16 cellular contexts compared by ENCODE assay signal in genomic region chr11:14218728-14219127, GRCh38.
DNase-seq lines count a peak whose midpoint lies in the region; ATAC-seq and TF ChIP-seq lines count a peak whose summit lies in the region.
"Had no signal": no experiment of that assay in that cellular context is flagged by ENCODE, and none has a peak within 500 bp of the region (broad histone marks: within the 10 kb centered on the region; RNA-seq: fewer than 3 reads in every experiment).

No MANE protein-coding gene starts in this region.

- intact Hi-C loops in sciatic nerve (cut with DNase I): no loop called here

- peaks cover 7% of the 10 kb centered on the region for H3K4me1 Mint-ChIP-seq in endodermal cell
- H3K4me1 Mint-ChIP-seq: B cell had no signal

- H3K27me3 ChIP-seq in endodermal cell (ENCODE audit: control insufficient read depth, insufficient read depth, low read length, poor library complexity, severe bottlenecking): no peaks in the 10 kb centered on the region
- H3K27me3 ChIP-seq: BLaER1 treated with 17β-estradiol and CSF1 and Interleukin-3, amounts not matched to agents 10 nM and 100 nM had no signal

- H3K9me3 Mint-ChIP-seq in endodermal cell: no peaks in the 10 kb centered on the region
- H3K9me3 Mint-ChIP-seq: CD8-positive, alpha-beta T cell; H9; IgD-negative memory B cell had no signal

- DNase-seq in islet precursor cell (peak; percentile 12), sciatic nerve (ENCODE audit: low spot score) (no peak), endodermal cell (no peak), SKM-1 treated with dmso at 0.1 percent for 144 hours (lab: John Stamatoyannopoulos, UW; ENCODE audit: unreplicated experiment) (no peak)
- DNase-seq: Caco-2; CD8-positive, alpha-beta T cell; DMS153; DMS79; GDM1; H9 had no signal

- no peak overlapping the region for H3K27ac Mint-ChIP-seq in endodermal cell
- H3K27ac Mint-ChIP-seq: B cell; CD8-positive, alpha-beta T cell; H9; IgD-negative memory B cell had no signal

- no peak overlapping the region for H3K4me3 Mint-ChIP-seq in endodermal cell
- H3K4me3 Mint-ChIP-seq: B cell; CD8-positive, alpha-beta T cell; H9; IgD-negative memory B cell had no signal

- no peak overlapping the region for H3K4me3 ChIP-seq in endodermal cell (ENCODE audit: low read length)
- H3K4me3 ChIP-seq: BLaER1 treated with 17β-estradiol and CSF1 and Interleukin-3, amounts not matched to agents 10 nM and 100 nM had no signal

- H3K9me3 ChIP-seq in endodermal cell (ENCODE audit: control insufficient read depth, low read length): no peaks in the 10 kb centered on the region
- H3K9me3 ChIP-seq: BLaER1 treated with 17β-estradiol and CSF1 and Interleukin-3, amounts not matched to agents 10 nM and 100 nM; Caco-2 had no signal

- ATAC-seq in sciatic nerve (peak; percentile 56), GM18873 (IDR thresholded peaks at IDR 0.05; ENCODE audit: low FRiP score, unreplicated experiment) (no peak)
- ATAC-seq: CD8-positive, alpha-beta T cell; HepG2 had no signal

- peaks cover 10% of the 10 kb centered on the region for H3K27me3 Mint-ChIP-seq in endodermal cell (ENCODE audit: insufficient read depth)

- H3K36me3 ChIP-seq in endodermal cell (ENCODE audit: control insufficient read depth, insufficient read depth, low read length): no peaks in the 10 kb centered on the region
- H3K36me3 ChIP-seq: BLaER1 treated with 17β-estradiol and CSF1 and Interleukin-3, amounts not matched to agents 10 nM and 100 nM had no signal

- no peaks in the 10 kb centered on the region for H3K4me1 ChIP-seq in endodermal cell (ENCODE audit: control insufficient read depth, insufficient read depth, low read length)
- H3K4me1 ChIP-seq: BLaER1 treated with 17β-estradiol and CSF1 and Interleukin-3, amounts not matched to agents 10 nM and 100 nM; Caco-2 had no signal

- H3K27ac ChIP-seq in cingulate gyrus (ENCODE audit: low read depth, low read length) (peak overlapping the region; percentile 20), endodermal cell (ENCODE audit: low read depth, low read length) (no peak overlapping the region)
- H3K27ac ChIP-seq: BLaER1 treated with 17β-estradiol and CSF1 and Interleukin-3, amounts not matched to agents 10 nM and 100 nM had no signal

- H3K9ac ChIP-seq in endodermal cell (ENCODE audit: extremely low read depth, low read length, poor library complexity, severe bottlenecking): no peak overlapping the region
- H3K9ac ChIP-seq: BLaER1 treated with 17β-estradiol and CSF1 and Interleukin-3, amounts not matched to agents 10 nM and 100 nM had no signal

- WGBS in endodermal cell (ENCODE audit: insufficient coverage in 1 of 2, insufficient read length in 1 of 2), 2 experiments: 88 to 99% methylated on average over 2 to 3 of the region's 3 CpGs

- H3K36me3 Mint-ChIP-seq in endodermal cell (ENCODE audit: low read depth): no peaks in the 10 kb centered on the region
- H3K36me3 Mint-ChIP-seq: CD8-positive, alpha-beta T cell; IgD-negative memory B cell had no signal

- TF ChIP-seq CTCF in endodermal cell (conservative IDR thresholded peaks at IDR 0.05): no peak
